20 cellular contexts compared by ENCODE assay signal in genomic region chr5:126576974-126577373, GRCh38. TPM values are rescaled to one million over a fixed set of nuclear protein-coding genes. Genes with fewer than 3 reads are reported as not detected.
DNase-seq lines count a peak whose midpoint lies in the region; ATAC-seq and TF ChIP-seq lines count a peak whose summit lies in the region.
"Had no signal": no experiment of that assay in that cellular context is flagged by ENCODE, and none has a peak within 500 bp of the region (broad histone marks: within the 10 kb centered on the region; RNA-seq: fewer than 3 reads in every experiment).

No MANE protein-coding gene starts in this region.

- H3K4me3 ChIP-seq in osteoblast (ENCODE audit: insufficient read depth, low read length) (no peak overlapping the region), trophoblast cell (ENCODE audit: low read depth, low read length) (no peak overlapping the region)
- H3K4me3 ChIP-seq: A549; BLaER1 treated with 17β-estradiol and CSF1 and Interleukin-3, amounts not matched to agents 10 nM and 100 nM had no signal

- H3K4me1 Mint-ChIP-seq in activated CD8-positive, alpha-beta memory T cell treated with anti-CD3 and anti-CD28 coated beads, Interleukin-2, amount 10 ng/mL, durations not matched to agents 7 days and 5 days = no peaks in the 10 kb centered on the region
- H3K4me1 Mint-ChIP-seq: B cell; CD14-positive monocyte; CD4-positive, alpha-beta memory T cell; CD4-positive, CD25-positive, alpha-beta regulatory T cell; CD8-positive, alpha-beta memory T cell had no signal

- no peak overlapping the region for H2BK120ac ChIP-seq in trophoblast cell (ENCODE audit: insufficient read depth, low read length, poor library complexity)

- DNase-seq in activated CD8-positive, alpha-beta memory T cell treated with anti-CD3 and anti-CD28 coated beads, Interleukin-2, amount 50 U/mL, for 48 hours = peak; percentile 12
- no peak for DNase-seq in activated CD8-positive, alpha-beta memory T cell treated with anti-CD3 and anti-CD28 coated beads, Interleukin-2, amount 10 ng/mL, durations not matched to agents 7 days and 5 days
- DNase-seq in osteoblast (ENCODE audit: insufficient read length, low spot score, missing footprints) (peak; percentile 39), trophoblast cell (no peak), C1 segment of cervical spinal cord (lab: John Stamatoyannopoulos, UW) (no peak), COLO829 (ENCODE audit: low spot score) (no peak)
- DNase-seq: AML-193; Caco-2; Calu3; CD4-positive, alpha-beta memory T cell; CD4-positive, CD25-positive, alpha-beta regulatory T cell; CD8-positive, alpha-beta memory T cell; DMS79 treated with DMSO at 0.1 percent for 48 hours; GF-D8 had no signal

- H3K36me3 Mint-ChIP-seq in activated CD8-positive, alpha-beta memory T cell treated with anti-CD3 and anti-CD28 coated beads, Interleukin-2, amount 10 ng/mL, durations not matched to agents 7 days and 5 days = no peaks in the 10 kb centered on the region
- H3K36me3 Mint-ChIP-seq: CD14-positive monocyte; CD4-positive, CD25-positive, alpha-beta regulatory T cell; CD8-positive, alpha-beta memory T cell had no signal

- H2AFZ ChIP-seq in osteoblast (ENCODE audit: low read length) = no peak overlapping the region
- no peak overlapping the region for H2AFZ ChIP-seq in trophoblast cell (ENCODE audit: insufficient read depth, low read length, poor library complexity)

- H3K4ac ChIP-seq in trophoblast cell (ENCODE audit: low read depth, low read length) = no peak overlapping the region

- H2BK5ac ChIP-seq in trophoblast cell (ENCODE audit: low read depth, low read length, poor library complexity) = no peak overlapping the region

- CTCF ChIA-PET in activated CD8-positive, alpha-beta memory T cell treated with anti-CD3 and anti-CD28 coated beads, Interleukin-2, amount 10 ng/mL, durations not matched to agents 7 days and 5 days (lab: Charles Lee) = no interaction called here

- H3K4me2 ChIP-seq in osteoblast (ENCODE audit: insufficient read depth, low read length) (no peak overlapping the region), trophoblast cell (ENCODE audit: low read length) (no peak overlapping the region)
- H3K4me2 ChIP-seq: A549; BLaER1 treated with 17β-estradiol and CSF1 and Interleukin-3, amounts not matched to agents 10 nM and 100 nM had no signal

- no peak overlapping the region for H4K8ac ChIP-seq in trophoblast cell (ENCODE audit: low read depth, low read length)

- WGBS in trophoblast cell (ENCODE audit: extremely low coverage, insufficient coverage, insufficient read length) = no CpG with 5 or more reads among the region's 5 CpGs

- H3K27me3 ChIP-seq in osteoblast (ENCODE audit: insufficient read depth, low read length) (no peaks in the 10 kb centered on the region), trophoblast cell (ENCODE audit: insufficient read depth, low read length) (no peaks in the 10 kb centered on the region)
- H3K27me3 ChIP-seq: BLaER1 treated with 17β-estradiol and CSF1 and Interleukin-3, amounts not matched to agents 10 nM and 100 nM had no signal

- H3K79me2 ChIP-seq in osteoblast (ENCODE audit: insufficient read depth, low read length) (no peaks in the 10 kb centered on the region), trophoblast cell (ENCODE audit: control insufficient read depth, insufficient read depth, low read length, poor library complexity) (no peaks in the 10 kb centered on the region)

- no peak overlapping the region for H2BK12ac ChIP-seq in trophoblast cell (ENCODE audit: low read length)

- H3K27ac Mint-ChIP-seq in activated CD8-positive, alpha-beta memory T cell treated with anti-CD3 and anti-CD28 coated beads, Interleukin-2, amount 10 ng/mL, durations not matched to agents 7 days and 5 days = no peak overlapping the region
- H3K27ac Mint-ChIP-seq: B cell; CD4-positive, alpha-beta memory T cell; CD4-positive, CD25-positive, alpha-beta regulatory T cell; CD8-positive, alpha-beta memory T cell had no signal

- H3K9me3 ChIP-seq in osteoblast (ENCODE audit: low read depth, low read length) (no peaks in the 10 kb centered on the region), trophoblast cell (ENCODE audit: insufficient read depth, low read depth, low read length) (no peaks in the 10 kb centered on the region)
- H3K9me3 ChIP-seq: A549; BLaER1 treated with 17β-estradiol and CSF1 and Interleukin-3, amounts not matched to agents 10 nM and 100 nM; Caco-2 had no signal

- no peaks in the 10 kb centered on the region for H4K20me1 ChIP-seq in osteoblast (ENCODE audit: insufficient read depth, low read length)
- H4K20me1 ChIP-seq: BLaER1 treated with 17β-estradiol and CSF1 and Interleukin-3, amounts not matched to agents 10 nM and 100 nM had no signal

- H3K18ac ChIP-seq in trophoblast cell (ENCODE audit: low read length) = no peak overlapping the region

- no peaks in the 10 kb centered on the region for H3K27me3 Mint-ChIP-seq in activated CD8-positive, alpha-beta memory T cell treated with anti-CD3 and anti-CD28 coated beads, Interleukin-2, amount 10 ng/mL, durations not matched to agents 7 days and 5 days
- H3K27me3 Mint-ChIP-seq: B cell; CD4-positive, alpha-beta memory T cell had no signal

- H3K36me3 ChIP-seq in osteoblast (ENCODE audit: insufficient read depth, low read length) = peaks cover 36% of the 10 kb centered on the region
- peaks cover 30 to 46% of the 10 kb centered on the region in 2 experiments for H3K36me3 ChIP-seq in trophoblast cell (ENCODE audit: control insufficient read depth in 1 of 2, insufficient read depth in 2 of 2, low read length in 2 of 2)

- TF ChIP-seq CTCF in osteoblast (IDR thresholded peaks at IDR 0.05; ENCODE audit: extremely low read depth, low read depth, low read length) = no peak

- H3K27ac ChIP-seq in osteoblast (ENCODE audit: low read depth, low read length) = no peak overlapping the region
- H3K27ac ChIP-seq in trophoblast cell (ENCODE audit: low read depth, low read length) = no peak overlapping the region
- H3K27ac ChIP-seq: 22Rv1; A549; BLaER1 treated with 17β-estradiol and CSF1 and Interleukin-3, amounts not matched to agents 10 nM and 100 nM had no signal

- no peak for ATAC-seq in activated CD8-positive, alpha-beta memory T cell treated with anti-CD3 and anti-CD28 coated beads, Interleukin-2, amount 10 ng/mL, durations not matched to agents 7 days and 5 days
- peak; percentile 59 for ATAC-seq in esophagus mucosa
- ATAC-seq: A549 had no signal

- H3K23ac ChIP-seq in trophoblast cell (ENCODE audit: low read length) = no peak overlapping the region

- no peak overlapping the region for H4K12ac ChIP-seq in trophoblast cell (ENCODE audit: low read depth, low read length)

- no peak overlapping the region for H3K14ac ChIP-seq in trophoblast cell (ENCODE audit: low read length)

- no peak overlapping the region for H3K9ac ChIP-seq in trophoblast cell (ENCODE audit: low read length)
- H3K9ac ChIP-seq: BLaER1 treated with 17β-estradiol and CSF1 and Interleukin-3, amounts not matched to agents 10 nM and 100 nM had no signal

- no peak overlapping the region for H3K4me3 Mint-ChIP-seq in activated CD8-positive, alpha-beta memory T cell treated with anti-CD3 and anti-CD28 coated beads, Interleukin-2, amount 10 ng/mL, durations not matched to agents 7 days and 5 days
- H3K4me3 Mint-ChIP-seq: B cell; CD14-positive monocyte; CD4-positive, alpha-beta memory T cell; CD4-positive, CD25-positive, alpha-beta regulatory T cell; CD8-positive, alpha-beta memory T cell had no signal

- no peaks in the 10 kb centered on the region for H3K9me3 Mint-ChIP-seq in activated CD8-positive, alpha-beta memory T cell treated with anti-CD3 and anti-CD28 coated beads, Interleukin-2, amount 10 ng/mL, durations not matched to agents 7 days and 5 days (ENCODE audit: low read depth)
- H3K9me3 Mint-ChIP-seq: CD14-positive monocyte; CD4-positive, alpha-beta memory T cell; CD8-positive, alpha-beta memory T cell had no signal

- H3K79me1 ChIP-seq in trophoblast cell (ENCODE audit: low read length) = no peaks in the 10 kb centered on the region

- H2AK5ac ChIP-seq in trophoblast cell (ENCODE audit: low read length) = no peak overlapping the region

- H3K4me1 ChIP-seq in osteoblast (ENCODE audit: insufficient read depth, low read length) (no peaks in the 10 kb centered on the region), trophoblast cell (ENCODE audit: control insufficient read depth in 1 of 2, insufficient read depth in 2 of 2, low read length in 2 of 2) (no peaks in the 10 kb centered on the region)
- H3K4me1 ChIP-seq: A549; BLaER1 treated with 17β-estradiol and CSF1 and Interleukin-3, amounts not matched to agents 10 nM and 100 nM; Caco-2 had no signal

- no peak overlapping the region for H4K91ac ChIP-seq in trophoblast cell (ENCODE audit: low read depth, low read length)

RNA-seq across cellular contexts. Expression of gene ALDH7A1, which starts 18.0 kb away (rescaled TPM):
- 1 to 10 TPM; 2.6 to 2.8 TPM for total RNA-seq in activated CD8-positive, alpha-beta memory T cell treated with anti-CD3 and anti-CD28 coated beads, Interleukin-2, amount 10 ng/mL, durations not matched to agents 7 days and 5 days
- total RNA-seq in esophagus mucosa (118 TPM), osteoblast (39.1 and 50.4 TPM in 2 replicates)
- polyA plus RNA-seq in trophoblast cell (2013) = 102 and 105 TPM in 2 replicates

RNA-seq across cellular contexts. Expression of gene PHAX, which starts 23.8 kb away (rescaled TPM):
- total RNA-seq in activated CD8-positive, alpha-beta memory T cell treated with anti-CD3 and anti-CD28 coated beads, Interleukin-2, amount 10 ng/mL, durations not matched to agents 7 days and 5 days = 10 to 100 TPM; 35.6 to 47.1 TPM
- 19.8 TPM for total RNA-seq in esophagus mucosa
- total RNA-seq in osteoblast = 55.4 and 61.9 TPM in 2 replicates
- polyA plus RNA-seq in trophoblast cell (2013) = 33.4 and 34.2 TPM in 2 replicates

Comparison
In these comparisons a context has a peak if more than half of its experiments do, and no peak if none do; other contexts are left out.
1. DNase-seq: peak in activated CD8-positive, alpha-beta memory T cell treated with anti-CD3 and anti-CD28 coated beads, Interleukin-2, amount 50 U/mL, for 48 hours (single experiment) and osteoblast (single experiment); none in activated CD8-positive, alpha-beta memory T cell treated with anti-CD3 and anti-CD28 coated beads, Interleukin-2, amount 10 ng/mL, durations not matched to agents 7 days and 5 days (single experiment), trophoblast cell (0 of 2), C1 segment of cervical spinal cord (0 of 14) and COLO829 (single experiment).
2. RNA of gene ALDH7A1, which starts 18.0 kb away (total RNA-seq): 118 TPM in esophagus mucosa (single experiment) and 39.1 to 50.4 TPM in osteoblast; 2.6 to 2.8 TPM in activated CD8-positive, alpha-beta memory T cell treated with anti-CD3 and anti-CD28 coated beads, Interleukin-2, amount 10 ng/mL, durations not matched to agents 7 days and 5 days; every median in the first group is over 10 times any median in the second.